8 cellular contexts compared by ENCODE assay signal in the genomic region with DNA sequence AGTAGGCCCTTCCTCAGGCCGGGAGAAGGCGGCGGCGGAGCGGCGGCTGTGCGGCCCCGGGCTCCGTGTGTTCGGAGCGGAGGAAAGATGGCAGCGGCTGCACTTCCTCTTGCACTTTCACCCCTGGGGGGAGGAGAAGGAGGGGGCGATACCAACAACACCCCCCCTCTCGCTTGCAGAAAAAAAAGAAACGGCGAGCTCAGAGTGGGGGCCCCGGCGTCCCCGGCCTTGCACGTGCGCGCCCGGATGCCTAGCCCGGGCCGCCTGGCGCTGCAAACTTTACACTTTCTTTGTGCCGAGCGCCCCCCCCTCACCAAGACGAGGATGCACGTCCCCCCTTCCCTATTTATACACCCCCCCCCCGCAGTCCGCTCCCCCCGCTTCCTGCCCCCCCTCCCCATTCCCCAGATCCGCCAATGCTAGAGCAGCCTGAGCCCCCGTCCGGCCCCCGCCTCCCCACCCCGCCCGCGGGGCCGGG. TPM values are rescaled to one million over a fixed set of nuclear protein-coding genes. Genes with fewer than 3 reads are reported as not detected.
DNase-seq lines count a peak whose midpoint lies in the region; ATAC-seq and TF ChIP-seq lines count a peak whose summit lies in the region.

A gene with protein sequence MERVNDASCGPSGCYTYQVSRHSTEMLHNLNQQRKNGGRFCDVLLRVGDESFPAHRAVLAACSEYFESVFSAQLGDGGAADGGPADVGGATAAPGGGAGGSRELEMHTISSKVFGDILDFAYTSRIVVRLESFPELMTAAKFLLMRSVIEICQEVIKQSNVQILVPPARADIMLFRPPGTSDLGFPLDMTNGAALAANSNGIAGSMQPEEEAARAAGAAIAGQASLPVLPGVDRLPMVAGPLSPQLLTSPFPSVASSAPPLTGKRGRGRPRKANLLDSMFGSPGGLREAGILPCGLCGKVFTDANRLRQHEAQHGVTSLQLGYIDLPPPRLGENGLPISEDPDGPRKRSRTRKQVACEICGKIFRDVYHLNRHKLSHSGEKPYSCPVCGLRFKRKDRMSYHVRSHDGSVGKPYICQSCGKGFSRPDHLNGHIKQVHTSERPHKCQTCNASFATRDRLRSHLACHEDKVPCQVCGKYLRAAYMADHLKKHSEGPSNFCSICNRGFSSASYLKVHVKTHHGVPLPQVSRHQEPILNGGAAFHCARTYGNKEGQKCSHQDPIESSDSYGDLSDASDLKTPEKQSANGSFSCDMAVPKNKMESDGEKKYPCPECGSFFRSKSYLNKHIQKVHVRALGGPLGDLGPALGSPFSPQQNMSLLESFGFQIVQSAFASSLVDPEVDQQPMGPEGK (minus strand): TSS at position 92 of the 478 bp plus-strand sequence. CDS start 744 bp downstream, outside the sequence.

- 2% methylated on average over 20 of the region's 41 CpGs for WGBS in esophagus muscularis mucosa

- intact Hi-C loops in esophagus muscularis mucosa (cut with DNase I): loop anchor here (2.0 to 10.0 kb wide), 2 partner anchors 53 to 279 kb away; partner anchors contain the start of gene DRG1

- DNase-seq in 8988T: peak; percentile 79
- peak; percentile 76 for DNase-seq in NOMO-1 treated with dmso at 0.1 percent for 144 hours (lab: John Stamatoyannopoulos, UW; ENCODE audit: unreplicated experiment)
- peak; percentile 61 for DNase-seq in activated T-cell treated with anti-CD3 and anti-CD28 coated beads for 4 hours
- no peak for DNase-seq in esophagus muscularis mucosa (ENCODE audit: extremely low spot score)
- DNase-seq in stimulated activated effector memory CD8-positive, alpha-beta T cell treated with anti-CD3 and anti-CD28 coated beads, Interleukin-12 subunit alpha, Interleukin-12 subunit beta, amount 100 ng/mL, for 72 hours (ENCODE audit: low spot score in 2 of 2): no peak

- TF ChIP-seq POLR2A in esophagus muscularis mucosa (IDR thresholded peaks at IDR 0.05; ENCODE audit: low read depth): no peak

- H3K4me3 ChIP-seq in esophagus muscularis mucosa (peak within 1 kb of the TSS; percentile 57 to 79 (median 70)), muscle layer of duodenum (ENCODE audit: low read depth in 1 of 2, low read length in 2 of 2) (peak within 1 kb of the TSS; percentile 68 to 87)

- peak within 1 kb of the TSS; percentile 88 for H3K4me3 Mint-ChIP-seq in stimulated activated effector memory CD8-positive, alpha-beta T cell treated with anti-CD3 and anti-CD28 coated beads, Interleukin-12 subunit alpha, Interleukin-12 subunit beta, amount 100 ng/mL, for 72 hours

- peaks cover 35 to 63% (median 49%) of the 10 kb centered on the region in 4 donors for H3K4me1 ChIP-seq in esophagus muscularis mucosa
- H3K4me1 ChIP-seq in muscle layer of duodenum (ENCODE audit: control insufficient read depth in 1 of 2, insufficient read depth in 2 of 2, low read length in 2 of 2): peaks cover 18 to 41% of the 10 kb centered on the region in 2 donors

- peaks cover 43% of the 10 kb centered on the region for H3K4me1 Mint-ChIP-seq in stimulated activated effector memory CD8-positive, alpha-beta T cell treated with anti-CD3 and anti-CD28 coated beads, Interleukin-12 subunit alpha, Interleukin-12 subunit beta, amount 100 ng/mL, for 72 hours

- no peaks in the 10 kb centered on the region for H3K9me3 Mint-ChIP-seq in stimulated activated effector memory CD8-positive, alpha-beta T cell treated with anti-CD3 and anti-CD28 coated beads, Interleukin-12 subunit alpha, Interleukin-12 subunit beta, amount 100 ng/mL, for 72 hours

- no peak for TF ChIP-seq EP300 in esophagus muscularis mucosa (IDR thresholded peaks at IDR 0.05)

- no peaks in the 10 kb centered on the region for H3K9me3 ChIP-seq in esophagus muscularis mucosa
- no peaks in the 10 kb centered on the region for H3K9me3 ChIP-seq in muscle layer of duodenum (ENCODE audit: control insufficient read depth in 1 of 2, low read length in 2 of 2)

- peak within 1 kb of the TSS; percentile 82 to 88 (median 86) for H3K27ac ChIP-seq in esophagus muscularis mucosa (replicated peaks in 1 of 4)
- peak within 1 kb of the TSS; percentile 65 for H3K27ac ChIP-seq in muscle layer of duodenum (ENCODE audit: low read length)

- peak within 1 kb of the TSS; percentile 96 for H3K27ac Mint-ChIP-seq in stimulated activated effector memory CD8-positive, alpha-beta T cell treated with anti-CD3 and anti-CD28 coated beads, Interleukin-12 subunit alpha, Interleukin-12 subunit beta, amount 100 ng/mL, for 72 hours

- H3K36me3 ChIP-seq in esophagus muscularis mucosa (peaks cover 0 to 25% (median 18%) of the 10 kb centered on the region in 4 donors), muscle layer of duodenum (ENCODE audit: control insufficient read depth in 1 of 2, insufficient read depth in 2 of 2, low read length in 2 of 2) (peaks cover 10 to 13% of the 10 kb centered on the region in 2 donors)

- no peaks in the 10 kb centered on the region for H3K27me3 ChIP-seq in esophagus muscularis mucosa
- no peaks in the 10 kb centered on the region for H3K27me3 ChIP-seq in muscle layer of duodenum (ENCODE audit: low read depth, low read length)

- H3K36me3 Mint-ChIP-seq in stimulated activated effector memory CD8-positive, alpha-beta T cell treated with anti-CD3 and anti-CD28 coated beads, Interleukin-12 subunit alpha, Interleukin-12 subunit beta, amount 100 ng/mL, for 72 hours: peaks cover 38% of the 10 kb centered on the region

- TF ChIP-seq CTCF in esophagus muscularis mucosa (IDR thresholded peaks at IDR 0.05): no peak

- peak; percentile 35 for ATAC-seq in GM18502 (IDR thresholded peaks at IDR 0.05; ENCODE audit: poor library complexity, unreplicated experiment)
- peak; percentile 26 for ATAC-seq in HG03439 (IDR thresholded peaks at IDR 0.05; ENCODE audit: unreplicated experiment)
- ATAC-seq in stimulated activated effector memory CD8-positive, alpha-beta T cell treated with anti-CD3 and anti-CD28 coated beads, Interleukin-12 subunit alpha, Interleukin-12 subunit beta, amount 100 ng/mL, for 72 hours: peak; percentile 64

RNA-seq across cellular contexts. Expression of the gene that starts here (rescaled TPM):
- 10 to 100 TPM; 12.9 to 20.6 (median 17.0) TPM for total RNA-seq in esophagus muscularis mucosa

Comparison
In these comparisons a context has a peak if more than half of its experiments do, and no peak if none do; other contexts are left out.
1. DNase-seq: peak in 8988T (single experiment), NOMO-1 treated with dmso at 0.1 percent for 144 hours (single experiment) and activated T-cell treated with anti-CD3 and anti-CD28 coated beads for 4 hours (single experiment); none in esophagus muscularis mucosa (single experiment) and stimulated activated effector memory CD8-positive, alpha-beta T cell treated with anti-CD3 and anti-CD28 coated beads, Interleukin-12 subunit alpha, Interleukin-12 subunit beta, amount 100 ng/mL, for 72 hours (0 of 2).
2. Peak in every context shown above with its lines, with median percentiles within 50 percentile points of each other: ATAC-seq.